ENCODE assay signal across 8 cellular contexts in genomic region chr7:27697861-27698430, GRCh38. TPM values are rescaled to one million over a fixed set of nuclear protein-coding genes. Genes with fewer than 3 reads are reported as not detected.
DNase-seq lines count a peak whose midpoint lies in the region; ATAC-seq, FAIRE-seq and TF ChIP-seq lines count a peak whose summit lies in the region.

No MANE protein-coding gene starts in this region.

- dilution Hi-C loops in endothelial cell of umbilical vein (cut with MboI; ENCODE audit: extremely low pct_ligation_motif_present, low sequenced_read_pairs), result no loop called here

- peak overlapping the region; percentile 50 for H2AFZ ChIP-seq in endothelial cell of umbilical vein (ENCODE audit: low read depth, low read length)

- intact Hi-C loops in endothelial cell of umbilical vein (cut with micrococcal nuclease), result no loop called here

- H3K4me1 ChIP-seq in endothelial cell of umbilical vein (ENCODE audit: control insufficient read depth, extremely low read depth, insufficient read depth, low read length), result no peaks in the 10 kb centered on the region

- H3K9me1 ChIP-seq in endothelial cell of umbilical vein (replicated peaks; ENCODE audit: control insufficient read depth, extremely low read depth, insufficient read depth, low read length), result no peaks in the 10 kb centered on the region

- BruUV-seq in endothelial cell of umbilical vein (replicated peaks; lab: Mats Ljungman, UMichigan), result no TSS peak

- TF ChIP-seq POLR2A in H54 (IDR thresholded peaks at IDR 0.05; ENCODE audit: low read depth, low read length), result no peak
- no peak for TF ChIP-seq POLR2A in endothelial cell of umbilical vein (IDR thresholded peaks at IDR 0.05; ENCODE audit: low read depth, low read length)

- no peak overlapping the region for H3K4me2 ChIP-seq in endothelial cell of umbilical vein (ENCODE audit: insufficient read depth, low read length)

- H4K20me1 ChIP-seq in endothelial cell of umbilical vein (replicated peaks; ENCODE audit: control insufficient read depth, extremely low read depth, insufficient read depth, low read length), result no peaks in the 10 kb centered on the region

- no peaks in the 10 kb centered on the region for H3K27me3 ChIP-seq in endothelial cell of umbilical vein (ENCODE audit: control insufficient read depth in 2 of 2, insufficient read depth in 2 of 2, low read length in 2 of 2)

- no peak overlapping the region for H3K4me3 ChIP-seq in endothelial cell of umbilical vein (replicated peaks in 1 of 3; ENCODE audit: insufficient read depth in 1 of 3, low read depth in 1 of 3, low read length in 3 of 3)

- H3K36me3 ChIP-seq in endothelial cell of umbilical vein (ENCODE audit: control insufficient read depth in 2 of 2, extremely low read depth in 1 of 2, insufficient read depth in 2 of 2, low read length in 2 of 2), result no peaks in the 10 kb centered on the region

- H3K79me2 ChIP-seq in endothelial cell of umbilical vein (ENCODE audit: control insufficient read depth, insufficient read depth, low read length), result no peaks in the 10 kb centered on the region

- TF ChIP-seq CTCF in endothelial cell of umbilical vein (IDR thresholded peaks at IDR 0.05; ENCODE audit: extremely low read depth in 1 of 2, insufficient read depth in 1 of 2, low read depth in 1 of 2, low read length in 2 of 2), result no peak

- no peak overlapping the region for H3K27ac ChIP-seq in endothelial cell of umbilical vein (ENCODE audit: insufficient read depth, low read depth, low read length)

- POLR2A ChIA-PET in endothelial cell of umbilical vein (lab: Charles Lee), result no interaction called here

- H3K9me3 ChIP-seq in endothelial cell of umbilical vein (replicated peaks; ENCODE audit: control insufficient read depth, insufficient read depth, low read length), result no peaks in the 10 kb centered on the region

- peak; percentile 93 for ATAC-seq in GM18499 (IDR thresholded peaks at IDR 0.05; ENCODE audit: insufficient read depth, unreplicated experiment)

- peak; percentile 94 for FAIRE-seq in H54 (lab: Jason Lieb, UNC)
- no peak for FAIRE-seq in endothelial cell of umbilical vein (lab: Jason Lieb, UNC)

- DNase-seq in H54 (ENCODE audit: insufficient read length, low spot score), result no peak
- peak; percentile 78 for DNase-seq in NAMALWA (ENCODE audit: low spot score)
- peak; percentile 11 for DNase-seq in endothelial cell of umbilical vein (ENCODE audit: low read depth, low spot score)
- DNase-seq in ureter (ENCODE audit: low spot score), result peak; percentile 50
- no peak for DNase-seq in iPS-NIHi11 (ENCODE audit: low spot score)
- DNase-seq in NCI-H1417 treated with DMSO at 0.1 percent for 48 hours (lab: John Stamatoyannopoulos, UW), result no peak
- no peak for DNase-seq in NCI-H2029 treated with DMSO at 0.1 percent for 48 hours (lab: John Stamatoyannopoulos, UW)

- CTCF ChIA-PET in endothelial cell of umbilical vein (lab: Charles Lee), result interaction anchor here (1.0 to 3.0 kb wide), 3 partner anchors 17 to 47 kb away, joined by 3 to 8 read pairs (median 5); no protein-coding TSS in a partner anchor

- H3K9ac ChIP-seq in endothelial cell of umbilical vein (replicated peaks; ENCODE audit: extremely low read depth, insufficient read depth, low read length), result no peak overlapping the region

TF ChIP-seq in endothelial cell of umbilical vein, 7 proteins besides CTCF, POLR2A, EP300 and RAD21:
- TF ChIP-seq JUN (IDR thresholded peaks at IDR 0.05; ENCODE audit: borderline replicate concordance, insufficient read depth, insufficient read length, low read depth), result no peak
- no peak for TF ChIP-seq GATA2 (IDR thresholded peaks at IDR 0.05; ENCODE audit: insufficient read depth, insufficient read length, low read depth, low read length)
- TF ChIP-seq FOS (IDR thresholded peaks at IDR 0.05; ENCODE audit: borderline replicate concordance, insufficient read depth, low read length), result no peak
- TF ChIP-seq MYC (IDR thresholded peaks at IDR 0.05; ENCODE audit: low read depth, low read length), result no peak

RNA-seq across cellular contexts. Expression of gene HIBADH, which starts 35.3 kb away (rescaled TPM):
- 19.7 and 22.6 TPM in 2 replicates for total RNA-seq in endothelial cell of umbilical vein
- 25.0 and 30.5 TPM in 2 replicates for polyA plus RNA-seq in endothelial cell of umbilical vein
- polyA plus RNA-seq in endothelial cell of umbilical vein (2011; cell fraction: cytosol; rRNA removed), result 39.3 and 42.7 TPM in 2 replicates
- 22.2 and 24.4 TPM in 2 replicates for polyA plus RNA-seq in endothelial cell of umbilical vein (2011; cell fraction: nucleus; rRNA removed)
- 27.2 and 30.2 TPM in 2 replicates for polyA plus RNA-seq in endothelial cell of umbilical vein (2012)
- 20.6 and 24.8 TPM in 2 replicates for polyA minus RNA-seq in endothelial cell of umbilical vein
- 8.8 TPM for polyA minus RNA-seq in endothelial cell of umbilical vein (2011; cell fraction: cytosol; rRNA and poly(A)+ RNA removed)
- polyA minus RNA-seq in endothelial cell of umbilical vein (2011; cell fraction: nucleus; rRNA and poly(A)+ RNA removed), result 11.2 and 13.6 TPM in 2 replicates
- 31.3 TPM for total RNA-seq in ureter

RNA-seq across cellular contexts. Expression of gene TAX1BP1, which starts 42.0 kb away (rescaled TPM):
- total RNA-seq in endothelial cell of umbilical vein (70.4 and 77.7 TPM in 2 replicates), ureter (146 TPM)
- polyA plus RNA-seq in endothelial cell of umbilical vein, result 69.6 and 93.2 TPM in 2 replicates
- polyA plus RNA-seq in endothelial cell of umbilical vein (2011; cell fraction: cytosol; rRNA removed), result 52.3 and 55.6 TPM in 2 replicates
- polyA plus RNA-seq in endothelial cell of umbilical vein (2011; cell fraction: nucleus; rRNA removed), result 60.2 and 65.6 TPM in 2 replicates
- polyA plus RNA-seq in endothelial cell of umbilical vein (2012), result 78.8 and 80.1 TPM in 2 replicates
- polyA minus RNA-seq in endothelial cell of umbilical vein, result 233 and 288 TPM in 2 replicates
- 29.5 TPM for polyA minus RNA-seq in endothelial cell of umbilical vein (2011; cell fraction: cytosol; rRNA and poly(A)+ RNA removed)
- 221 and 323 TPM in 2 replicates for polyA minus RNA-seq in endothelial cell of umbilical vein (2011; cell fraction: nucleus; rRNA and poly(A)+ RNA removed)

Comparison
In these comparisons a context has a peak if more than half of its experiments do, and no peak if none do; other contexts are left out.
1. DNase-seq: peak in NAMALWA (single experiment), endothelial cell of umbilical vein (single experiment) and ureter (single experiment); none in H54 (single experiment), iPS-NIHi11 (single experiment), NCI-H1417 treated with DMSO at 0.1 percent for 48 hours (single experiment) and NCI-H2029 treated with DMSO at 0.1 percent for 48 hours (single experiment).